In the genomic region with DNA sequence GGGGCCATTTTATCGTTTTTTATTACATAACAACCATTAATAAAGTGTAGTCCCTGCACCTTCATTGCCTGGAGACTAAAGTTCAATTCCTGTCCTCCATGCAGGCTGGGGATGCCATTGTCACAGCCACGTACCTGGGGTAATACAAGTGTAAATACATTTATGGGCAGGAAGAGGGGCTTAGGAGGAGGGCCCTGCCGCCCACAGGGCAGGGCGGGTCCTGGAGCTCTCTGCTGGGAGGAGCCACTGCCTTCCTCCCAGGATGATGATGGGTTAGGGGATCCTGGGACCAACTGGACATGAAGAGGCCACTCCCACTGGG, we compare ENCODE assay signal across 3 cellular contexts.
A peak's percentile ranks its signal among the peaks of the same experiment; 100 is the strongest.
TF ChIP-seq lines count a peak whose summit lies in the region.

No MANE protein-coding gene starts in this region.

TF ChIP-seq in SK-N-SH, 30 proteins besides CTCF, POLR2A, EP300 and RAD21 (continued from another document):
- TF ChIP-seq USF2 (IDR thresholded peaks at IDR 0.05; ENCODE audit: borderline replicate concordance, low read depth, low read length) (no peak), TCF12 (IDR thresholded peaks at IDR 0.05) (no peak), USF1 (IDR thresholded peaks at IDR 0.05; ENCODE audit: borderline replicate concordance, low read depth) (no peak), POLR2AphosphoS5 (IDR thresholded peaks at IDR 0.05; ENCODE audit: low read depth, low read length) (no peak), RCOR1 (IDR thresholded peaks at IDR 0.05; ENCODE audit: low read length) (no peak), RXRA (IDR thresholded peaks at IDR 0.05; ENCODE audit: borderline replicate concordance, low read depth) (no peak), ELF1 (IDR thresholded peaks at IDR 0.05) (no peak), CHD2 (IDR thresholded peaks at IDR 0.05; ENCODE audit: low read length, partially characterized antibody) (no peak), EZH2phosphoT487 (IDR thresholded peaks at IDR 0.05; ENCODE audit: borderline replicate concordance, low read depth) (no peak), IRF3 (IDR thresholded peaks at IDR 0.05; ENCODE audit: low read depth, low read length) (no peak), SMC3 (IDR thresholded peaks at IDR 0.05; ENCODE audit: low read depth, low read length) (no peak), YY1 (IDR thresholded peaks at IDR 0.05; ENCODE audit: low read depth) (no peak), TAF1 (IDR thresholded peaks at IDR 0.05; ENCODE audit: borderline replicate concordance, low read depth, low read length) (no peak), RFX5 (IDR thresholded peaks at IDR 0.05; ENCODE audit: low read length) (no peak)
- TF ChIP-seq, protein P1, sequence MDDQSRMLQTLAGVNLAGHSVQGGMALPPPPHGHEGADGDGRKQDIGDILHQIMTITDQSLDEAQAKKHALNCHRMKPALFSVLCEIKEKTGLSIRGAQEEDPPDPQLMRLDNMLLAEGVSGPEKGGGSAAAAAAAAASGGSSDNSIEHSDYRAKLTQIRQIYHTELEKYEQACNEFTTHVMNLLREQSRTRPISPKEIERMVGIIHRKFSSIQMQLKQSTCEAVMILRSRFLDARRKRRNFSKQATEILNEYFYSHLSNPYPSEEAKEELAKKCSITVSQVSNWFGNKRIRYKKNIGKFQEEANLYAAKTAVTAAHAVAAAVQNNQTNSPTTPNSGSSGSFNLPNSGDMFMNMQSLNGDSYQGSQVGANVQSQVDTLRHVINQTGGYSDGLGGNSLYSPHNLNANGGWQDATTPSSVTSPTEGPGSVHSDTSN (IDR thresholded peaks at IDR 0.05), result no peak
- TF ChIP-seq, protein P2, sequence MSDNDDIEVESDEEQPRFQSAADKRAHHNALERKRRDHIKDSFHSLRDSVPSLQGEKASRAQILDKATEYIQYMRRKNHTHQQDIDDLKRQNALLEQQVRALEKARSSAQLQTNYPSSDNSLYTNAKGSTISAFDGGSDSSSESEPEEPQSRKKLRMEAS (IDR thresholded peaks at IDR 0.05; ENCODE audit: low read depth), result no peak

TF ChIP-seq in SK-N-SH treated with all-trans-retinoic acid at 6 μM for 48 hours, 23 proteins besides CTCF, POLR2A, EP300 and RAD21 (continued from another document):
- TF ChIP-seq CREB5 (CRISPR knock-in tag; IDR thresholded peaks at IDR 0.05; ENCODE audit: low read depth) (no peak), ZNF8 (CRISPR knock-in tag; IDR thresholded peaks at IDR 0.05) (no peak), OSR1 (CRISPR knock-in tag; IDR thresholded peaks at IDR 0.05) (no peak), TOX (CRISPR knock-in tag; IDR thresholded peaks at IDR 0.05; ENCODE audit: borderline replicate concordance) (no peak), ZNF565 (CRISPR knock-in tag; conservative IDR thresholded peaks at IDR 0.05; ENCODE audit: low read depth) (no peak), CSDC2 (CRISPR knock-in tag; IDR thresholded peaks at IDR 0.05) (no peak), ESRRG (CRISPR knock-in tag; IDR thresholded peaks at IDR 0.05) (no peak), ZFP3 (CRISPR knock-in tag; IDR thresholded peaks at IDR 0.05) (no peak), ZFP30 (CRISPR knock-in tag; IDR thresholded peaks at IDR 0.05) (no peak)

TF ChIP-seq in liver, 16 proteins besides CTCF, POLR2A, EP300 and RAD21 (continued from another document):
- TF ChIP-seq ZBTB33 (IDR thresholded peaks at IDR 0.05) (no peak), YY1 (IDR thresholded peaks at IDR 0.05) (peak; percentile 24)
TF ChIP-seq in liver: peak in this region for 3.
